Comparison of ENCODE assay signal across 18 cellular contexts in genomic region chr5:1013238-1013947, GRCh38. TPM values are rescaled to one million over a fixed set of nuclear protein-coding genes. Genes with fewer than 3 reads are reported as not detected.
A peak's percentile ranks its signal among the peaks of the same experiment; 100 is the strongest.
DNase-seq lines count a peak whose midpoint lies in the region; ATAC-seq and TF ChIP-seq lines count a peak whose summit lies in the region.
"Had no signal": no experiment of that assay in that cellular context is flagged by ENCODE, and none has a peak within 500 bp of the region (broad histone marks: within the 10 kb centered on the region; RNA-seq: fewer than 3 reads in every experiment).

No MANE protein-coding gene starts in this region.

- no peak for TF ChIP-seq CTCF in RWPE1 (conservative IDR thresholded peaks at IDR 0.05; ENCODE audit: low read depth)

- no peak for ATAC-seq in left ventricle myocardium superior

- CTCF ChIA-PET in RWPE1 (lab: Yijun Ruan, JAX): interaction anchor here (0.9 to 1.0 kb wide), 2 partner anchors 8 to 155 kb away, joined by 3 read pairs; no protein-coding TSS in a partner anchor

- H3K9me3 ChIP-seq in BLaER1 treated with 17β-estradiol and CSF1 and Interleukin-3, amounts not matched to agents 10 nM and 100 nM (replicated peaks in 1 of 11): no peaks in the 10 kb centered on the region

- POLR2A ChIA-PET in RWPE1 (lab: Yijun Ruan, JAX; ENCODE audit: low non-redundant PET): no interaction called here

- DNase-seq in RWPE1 (ENCODE audit: low spot score) (no peak), left ventricle myocardium superior (peak; percentile 27), posterior vena cava (ENCODE audit: low spot score) (peak; percentile 45), NCI-H1105 (lab: John Stamatoyannopoulos, UW) (no peak), EL (no peak), LoVo (ENCODE audit: low spot score) (no peak)
- DNase-seq: C1 segment of cervical spinal cord, DMS53, H7, NCI-H1436, NCI-H1930, NCI-H226, NCI-H524, PC-9 had no signal

- peaks cover 31 to 95% (median 82%) of the 10 kb centered on the region in 10 experiments for H3K4me1 ChIP-seq in BLaER1 treated with 17β-estradiol and CSF1 and Interleukin-3, amounts not matched to agents 10 nM and 100 nM

- peaks cover 0 to 93% (median 86%) of the 10 kb centered on the region in 11 experiments; a peak in 18 of 22 replicates for H4K20me1 ChIP-seq in BLaER1 treated with 17β-estradiol and CSF1 and Interleukin-3, amounts not matched to agents 10 nM and 100 nM

- no peak overlapping the region; a peak in 1 of 22 replicates for H3K9ac ChIP-seq in BLaER1 treated with 17β-estradiol and CSF1 and Interleukin-3, amounts not matched to agents 10 nM and 100 nM
- H3K9ac ChIP-seq: KMS-11 had no signal

- H3K36me3 ChIP-seq in BLaER1 treated with 17β-estradiol and CSF1 and Interleukin-3, amounts not matched to agents 10 nM and 100 nM: peaks cover 0 to 13% (median 0%) of the 10 kb centered on the region in 11 experiments; a peak in 2 of 22 replicates

- H3K27ac ChIP-seq in BLaER1 treated with 17β-estradiol and CSF1 and Interleukin-3, amounts not matched to agents 10 nM and 100 nM: no peak overlapping the region
- peak overlapping the region; percentile 17 for H3K27ac ChIP-seq in RWPE1
- H3K27ac ChIP-seq: HL-60, KMS-11, PC-9 had no signal

- intact Hi-C loops in left ventricle myocardium superior (cut with micrococcal nuclease): no loop called here
- intact Hi-C loops in posterior vena cava (cut with DNase I): no loop called here

- H3K4me2 ChIP-seq in BLaER1 treated with 17β-estradiol and CSF1 and Interleukin-3, amounts not matched to agents 10 nM and 100 nM: peak overlapping the region in 9 of 11 experiments; percentile 57 to 100 (median 97); a peak in 17 of 22 replicates
- H3K4me2 ChIP-seq: KMS-11, PC-9 had no signal

- H3K4me3 ChIP-seq in BLaER1 treated with 17β-estradiol and CSF1 and Interleukin-3, amounts not matched to agents 10 nM and 100 nM: no peak overlapping the region
- H3K4me3 ChIP-seq: PC-9 had no signal

- peaks cover 11 to 61% (median 20%) of the 10 kb centered on the region in 11 experiments for H3K27me3 ChIP-seq in BLaER1 treated with 17β-estradiol and CSF1 and Interleukin-3, amounts not matched to agents 10 nM and 100 nM

RNA-seq across cellular contexts. Expression of gene NKD2, which starts 4.8 kb away (rescaled TPM):
- 3.4 TPM for total RNA-seq in left ventricle myocardium superior
- 1 to 10 TPM; 2.7 to 5.0 TPM for total RNA-seq in posterior vena cava
- total RNA-seq: HT1080 had no signal

Comparison
In these comparisons a context has a peak if more than half of its experiments do, and no peak if none do; other contexts are left out.
1. DNase-seq: peak in left ventricle myocardium superior (single experiment) and posterior vena cava (single experiment); none in RWPE1 (single experiment), NCI-H1105 (single experiment), EL (single experiment) and LoVo (single experiment).